In genomic region chr3:46693897-46694235, GRCh38 we compare ENCODE assay signal across 8 cellular contexts. TPM values are rescaled to one million over a fixed set of nuclear protein-coding genes. Genes with fewer than 3 reads are reported as not detected.
DNase-seq lines count a peak whose midpoint lies in the region; ATAC-seq and TF ChIP-seq lines count a peak whose summit lies in the region.

No MANE protein-coding gene starts in this region.

- H3K4me1 ChIP-seq in GM23338 (ENCODE audit: insufficient read depth), result no peaks in the 10 kb centered on the region; the same call in 1 of the 2 replicates

- CTCF ChIA-PET in activated CD8-positive, alpha-beta T cell treated with anti-CD3 and anti-CD28 coated beads, Interleukin-2, amount 10 ng/mL, durations not matched to agents 7 days and 5 days (lab: Charles Lee), result interaction anchor here (0.7 to 1.3 kb wide), 4 partner anchors 10 to 206 kb away, joined by 3 to 5 read pairs (median 3); no protein-coding TSS in a partner anchor

- H3K27ac Mint-ChIP-seq in GM23338, result no peak overlapping the region
- H3K27ac Mint-ChIP-seq in activated CD8-positive, alpha-beta T cell treated with anti-CD3 and anti-CD28 coated beads, Interleukin-2, amount 10 ng/mL, durations not matched to agents 7 days and 5 days, result no peak overlapping the region

- H3K36me3 ChIP-seq in GM23338 (ENCODE audit: insufficient read depth), result no peaks in the 10 kb centered on the region

- H3K4me2 ChIP-seq in GM23338, result peak overlapping the region; percentile 91

- no peaks in the 10 kb centered on the region for H3K9me2 ChIP-seq in GM23338 (ENCODE audit: insufficient read depth)

- no peaks in the 10 kb centered on the region for H3K79me2 ChIP-seq in GM23338 (replicated peaks; ENCODE audit: insufficient read depth)

- H3K9me3 Mint-ChIP-seq in GM23338, result no peaks in the 10 kb centered on the region
- no peaks in the 10 kb centered on the region for H3K9me3 Mint-ChIP-seq in activated CD8-positive, alpha-beta T cell treated with anti-CD3 and anti-CD28 coated beads, Interleukin-2, amount 10 ng/mL, durations not matched to agents 7 days and 5 days (ENCODE audit: insufficient read depth)

- H3K27ac ChIP-seq in GM23338 (ENCODE audit: low read depth), result no peak overlapping the region

- no peaks in the 10 kb centered on the region for H3F3A ChIP-seq in GM23338 (replicated peaks; ENCODE audit: low read depth)

- H3K4me3 Mint-ChIP-seq in GM23338, result no peak overlapping the region
- peak overlapping the region; percentile 34 for H3K4me3 Mint-ChIP-seq in activated CD8-positive, alpha-beta T cell treated with anti-CD3 and anti-CD28 coated beads, Interleukin-2, amount 10 ng/mL, durations not matched to agents 7 days and 5 days

- peak overlapping the region; percentile 73 for H3K4me3 ChIP-seq in GM23338
- H3K4me3 ChIP-seq in fibroblast of the aortic adventitia (ENCODE audit: low read depth, low read length), result peak overlapping the region; percentile 40
- peak overlapping the region; percentile 22 for H3K4me3 ChIP-seq in skeletal muscle cell (ENCODE audit: low read depth, low read length)

- POLR2A ChIA-PET in activated CD8-positive, alpha-beta T cell treated with anti-CD3 and anti-CD28 coated beads, Interleukin-2, amount 10 ng/mL, durations not matched to agents 7 days and 5 days (lab: Charles Lee), result no interaction called here

- ATAC-seq in GM23338, result peak; percentile 9
- peak; percentile 21 for ATAC-seq in activated CD8-positive, alpha-beta T cell treated with anti-CD3 and anti-CD28 coated beads, Interleukin-2, amount 10 ng/mL, durations not matched to agents 7 days and 5 days

- TF ChIP-seq CTCF in GM23338 (conservative IDR thresholded peaks at IDR 0.05; ENCODE audit: low read depth in 2 of 2), result no peak
- no peak for TF ChIP-seq CTCF in fibroblast of the aortic adventitia (IDR thresholded peaks at IDR 0.05; ENCODE audit: insufficient read depth, low read length)

- H2AFZ ChIP-seq in GM23338, result peak overlapping the region; percentile 83; the same call in 1 of the 2 replicates

- DNase-seq in GM23338 (ENCODE audit: low spot score) (peak; percentile 36), fibroblast of the aortic adventitia (ENCODE audit: low read depth) (no peak), skeletal muscle cell (ENCODE audit: low read depth) (no peak), NCI-H146 treated with DMSO at 0.1 percent for 48 hours (lab: John Stamatoyannopoulos, UW; ENCODE audit: unreplicated experiment) (no peak), T-helper 9 cell (no peak), NCI-H2196 (lab: John Stamatoyannopoulos, UW; ENCODE audit: unreplicated experiment) (no peak), DMS153 (lab: John Stamatoyannopoulos, UW) (no peak)
- DNase-seq in activated CD8-positive, alpha-beta T cell treated with anti-CD3 and anti-CD28 coated beads, Interleukin-2, amount 10 ng/mL, durations not matched to agents 7 days and 5 days, result peak; percentile 37

- H3K36me3 Mint-ChIP-seq in GM23338 (ENCODE audit: low read depth), result no peaks in the 10 kb centered on the region; the same call in 2 of the 3 replicates
- H3K36me3 Mint-ChIP-seq in activated CD8-positive, alpha-beta T cell treated with anti-CD3 and anti-CD28 coated beads, Interleukin-2, amount 10 ng/mL, durations not matched to agents 7 days and 5 days (ENCODE audit: low read depth), result no peaks in the 10 kb centered on the region

- peaks cover 35% of the 10 kb centered on the region for H3K27me3 Mint-ChIP-seq in GM23338 (ENCODE audit: insufficient read depth, low read depth, poor library complexity)
- H3K27me3 Mint-ChIP-seq in activated CD8-positive, alpha-beta T cell treated with anti-CD3 and anti-CD28 coated beads, Interleukin-2, amount 10 ng/mL, durations not matched to agents 7 days and 5 days (ENCODE audit: low read depth), result peaks cover 16% of the 10 kb centered on the region

- H3K27me3 ChIP-seq in GM23338 (ENCODE audit: insufficient read depth), result peaks cover 29% of the 10 kb centered on the region

- H3K4me1 Mint-ChIP-seq in GM23338, result peaks cover 15% of the 10 kb centered on the region
- peaks cover 34% of the 10 kb centered on the region for H3K4me1 Mint-ChIP-seq in activated CD8-positive, alpha-beta T cell treated with anti-CD3 and anti-CD28 coated beads, Interleukin-2, amount 10 ng/mL, durations not matched to agents 7 days and 5 days (ENCODE audit: low read depth)

- H4K20me1 ChIP-seq in GM23338 (replicated peaks; ENCODE audit: insufficient read depth), result no peaks in the 10 kb centered on the region

TF ChIP-seq in GM23338, 12 proteins besides CTCF, POLR2A, EP300 and RAD21:
- TF ChIP-seq JUNB (IDR thresholded peaks at IDR 0.05; ENCODE audit: unreplicated experiment), result no peak
- TF ChIP-seq NANOG (IDR thresholded peaks at IDR 0.05; ENCODE audit: borderline replicate concordance), result no peak
- no peak for TF ChIP-seq CREB1 (CRISPR knock-in tag; IDR thresholded peaks at IDR 0.05; ENCODE audit: low read depth)
- TF ChIP-seq EZH2phosphoT487 (IDR thresholded peaks at IDR 0.05; ENCODE audit: unreplicated experiment), result no peak
- no peak for TF ChIP-seq EZH2 (IDR thresholded peaks at IDR 0.05; ENCODE audit: low read depth, unreplicated experiment)
- no peak for TF ChIP-seq ZNF331 (CRISPR knock-in tag; IDR thresholded peaks at IDR 0.05; ENCODE audit: low read depth)
- no peak for TF ChIP-seq STAT1 (IDR thresholded peaks at IDR 0.05; ENCODE audit: unreplicated experiment)
- no peak for TF ChIP-seq POLR2AphosphoS5 (IDR thresholded peaks at IDR 0.05; ENCODE audit: low read depth)
- no peak for TF ChIP-seq REST (IDR thresholded peaks at IDR 0.05; ENCODE audit: unreplicated experiment)
- TF ChIP-seq ZNF114 (CRISPR knock-in tag; IDR thresholded peaks at IDR 0.05), result no peak

RNA-seq across cellular contexts. Expression of gene ALS2CL, which starts 0.4 kb away (rescaled TPM):
- 8.7 and 11.8 TPM in 2 replicates for total RNA-seq in GM23338 (2014; rRNA removed; shearing (Covaris generic))
- 2.6 and 3.4 TPM in 2 replicates for polyA plus RNA-seq in GM23338 (2016; fragmentation: Nextera tagmentation; extraction: Ambion mirVana)
- 1 to 10 TPM; 1.3 to 1.4 TPM for total RNA-seq in activated CD8-positive, alpha-beta T cell treated with anti-CD3 and anti-CD28 coated beads, Interleukin-2, amount 10 ng/mL, durations not matched to agents 7 days and 5 days
- 0.16 and 0.18 TPM in 2 replicates for total RNA-seq in fibroblast of the aortic adventitia (ENCODE audit: low replicate concordance)

RNA-seq across cellular contexts. Expression of gene TMIE, which starts 7.3 kb away (rescaled TPM):
- 0.16 and 1.2 TPM in 2 replicates for total RNA-seq in GM23338 (2014; rRNA removed; shearing (Covaris generic))
- polyA plus RNA-seq in GM23338 (2016; fragmentation: Nextera tagmentation; extraction: Ambion mirVana), result 0.70 and 0.84 TPM in 2 replicates
- under 1 TPM in 1 of 2 experiments, not detected in 1; 0.34 TPM for total RNA-seq in activated CD8-positive, alpha-beta T cell treated with anti-CD3 and anti-CD28 coated beads, Interleukin-2, amount 10 ng/mL, durations not matched to agents 7 days and 5 days
- not detected in 2 replicates for total RNA-seq in fibroblast of the aortic adventitia (ENCODE audit: low replicate concordance)

RNA-seq across cellular contexts. Expression of gene PRSS50, which starts 23.8 kb away (rescaled TPM):
- 1.4 and 1.5 TPM in 2 replicates for total RNA-seq in GM23338 (2014; rRNA removed; shearing (Covaris generic))
- polyA plus RNA-seq in GM23338 (2016; fragmentation: Nextera tagmentation; extraction: Ambion mirVana), result 0.50 and 0.60 TPM in 2 replicates
- total RNA-seq in activated CD8-positive, alpha-beta T cell treated with anti-CD3 and anti-CD28 coated beads, Interleukin-2, amount 10 ng/mL, durations not matched to agents 7 days and 5 days, result not detected
- total RNA-seq in fibroblast of the aortic adventitia (ENCODE audit: low replicate concordance), result not detected in 2 replicates

Comparison
In these comparisons a context has a peak if more than half of its experiments do, and no peak if none do; other contexts are left out.
1. DNase-seq: peak in GM23338 (single experiment) and activated CD8-positive, alpha-beta T cell treated with anti-CD3 and anti-CD28 coated beads, Interleukin-2, amount 10 ng/mL, durations not matched to agents 7 days and 5 days (single experiment); none in fibroblast of the aortic adventitia (single experiment), skeletal muscle cell (single experiment), NCI-H146 treated with DMSO at 0.1 percent for 48 hours (single experiment), T-helper 9 cell (single experiment), NCI-H2196 (single experiment) and DMS153 (single experiment).
2. H3K4me3 ChIP-seq: peak in every context shown above with its lines; median percentile 73 in GM23338; 40 in fibroblast of the aortic adventitia; 22 in skeletal muscle cell.